In genomic region chr9:13943176-13943575, GRCh38 we compare ENCODE assay signal across 12 cellular contexts.
"Had no signal": no experiment of that assay in that cellular context is flagged by ENCODE, and none has a peak within 500 bp of the region (broad histone marks: within the 10 kb centered on the region; RNA-seq: fewer than 3 reads in every experiment).

No MANE protein-coding gene starts in this region.

- H3K4me3 ChIP-seq: heart left ventricle, right atrium auricular region, sigmoid colon had no signal

- DNase-seq: hippocampal formation; naive thymus-derived CD4-positive, alpha-beta T cell; posterior cingulate gyrus; small intestine; stimulated activated CD4-positive, alpha-beta T cell treated with anti-CD3 and anti-CD28 coated beads, Interleukin-12 subunit alpha, Interleukin-12 subunit beta, amount 100 ng/mL, for 4 hours had no signal

- H3K4me1 Mint-ChIP-seq: naive thymus-derived CD4-positive, alpha-beta T cell had no signal

- H3K27me3 Mint-ChIP-seq: dendritic cell treated with granulocyte-macrophage colony-stimulating factor and Interleukin-4, amounts not matched to agents 40 ng/mL and 50 ng/mL, for 4 days; naive thymus-derived CD4-positive, alpha-beta T cell had no signal

- FAIRE-seq: colon, frontal cortex, small intestine had no signal

- H3K36me3 ChIP-seq: heart left ventricle, neutrophil, right atrium auricular region, sigmoid colon had no signal

- H3K9me3 ChIP-seq: heart left ventricle, neutrophil, right atrium auricular region, sigmoid colon had no signal

- H3K4me3 Mint-ChIP-seq: dendritic cell treated with granulocyte-macrophage colony-stimulating factor and Interleukin-4, amounts not matched to agents 40 ng/mL and 50 ng/mL, for 4 days; naive thymus-derived CD4-positive, alpha-beta T cell had no signal

- H3K27ac Mint-ChIP-seq: dendritic cell treated with granulocyte-macrophage colony-stimulating factor and Interleukin-4, amounts not matched to agents 40 ng/mL and 50 ng/mL, for 4 days; naive thymus-derived CD4-positive, alpha-beta T cell had no signal

- H3K27ac ChIP-seq: neutrophil, right atrium auricular region had no signal

- H3K27me3 ChIP-seq: heart left ventricle, neutrophil, right atrium auricular region, sigmoid colon had no signal

- H3K9me3 Mint-ChIP-seq: dendritic cell treated with granulocyte-macrophage colony-stimulating factor and Interleukin-4, amounts not matched to agents 40 ng/mL and 50 ng/mL, for 4 days had no signal

- H3K36me3 Mint-ChIP-seq: naive thymus-derived CD4-positive, alpha-beta T cell had no signal
